In the genomic region with DNA sequence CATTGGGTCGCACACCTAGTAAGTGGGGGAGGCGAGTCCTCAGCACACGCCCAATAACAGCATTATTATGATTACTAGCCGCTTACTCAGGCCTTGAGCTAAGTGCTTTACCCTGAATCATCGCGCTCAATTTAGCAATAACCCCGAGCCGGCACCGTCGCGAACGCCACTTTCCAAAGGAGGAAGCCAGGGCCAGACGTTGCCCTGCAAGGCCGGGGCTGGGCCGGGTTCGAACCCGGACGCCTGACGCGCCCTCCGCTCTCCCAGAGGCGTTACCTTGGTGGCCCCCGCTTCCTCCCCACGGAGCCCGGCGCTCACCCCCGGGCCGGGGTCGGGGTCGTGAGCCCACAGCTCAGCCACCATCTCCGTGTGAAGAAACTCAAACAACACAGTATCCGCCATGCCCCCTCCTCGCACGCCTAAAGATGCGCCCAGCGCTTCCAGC, we compare ENCODE assay signal across 1 cellular context.
TF ChIP-seq lines count a peak whose summit lies in the region.

A gene with protein sequence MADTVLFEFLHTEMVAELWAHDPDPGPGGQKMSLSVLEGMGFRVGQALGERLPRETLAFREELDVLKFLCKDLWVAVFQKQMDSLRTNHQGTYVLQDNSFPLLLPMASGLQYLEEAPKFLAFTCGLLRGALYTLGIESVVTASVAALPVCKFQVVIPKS (minus strand): TSS at position 421 of the 445 bp plus-strand sequence. CDS start 19 bp downstream, at position 402.

TF ChIP-seq in HepG2, 621 proteins besides CTCF, POLR2A, EP300 and RAD21 (continued from another document and continues in another):
- TF ChIP-seq, protein P1, sequence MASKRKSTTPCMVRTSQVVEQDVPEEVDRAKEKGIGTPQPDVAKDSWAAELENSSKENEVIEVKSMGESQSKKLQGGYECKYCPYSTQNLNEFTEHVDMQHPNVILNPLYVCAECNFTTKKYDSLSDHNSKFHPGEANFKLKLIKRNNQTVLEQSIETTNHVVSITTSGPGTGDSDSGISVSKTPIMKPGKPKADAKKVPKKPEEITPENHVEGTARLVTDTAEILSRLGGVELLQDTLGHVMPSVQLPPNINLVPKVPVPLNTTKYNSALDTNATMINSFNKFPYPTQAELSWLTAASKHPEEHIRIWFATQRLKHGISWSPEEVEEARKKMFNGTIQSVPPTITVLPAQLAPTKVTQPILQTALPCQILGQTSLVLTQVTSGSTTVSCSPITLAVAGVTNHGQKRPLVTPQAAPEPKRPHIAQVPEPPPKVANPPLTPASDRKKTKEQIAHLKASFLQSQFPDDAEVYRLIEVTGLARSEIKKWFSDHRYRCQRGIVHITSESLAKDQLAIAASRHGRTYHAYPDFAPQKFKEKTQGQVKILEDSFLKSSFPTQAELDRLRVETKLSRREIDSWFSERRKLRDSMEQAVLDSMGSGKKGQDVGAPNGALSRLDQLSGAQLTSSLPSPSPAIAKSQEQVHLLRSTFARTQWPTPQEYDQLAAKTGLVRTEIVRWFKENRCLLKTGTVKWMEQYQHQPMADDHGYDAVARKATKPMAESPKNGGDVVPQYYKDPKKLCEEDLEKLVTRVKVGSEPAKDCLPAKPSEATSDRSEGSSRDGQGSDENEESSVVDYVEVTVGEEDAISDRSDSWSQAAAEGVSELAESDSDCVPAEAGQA (IDR thresholded peaks at IDR 0.05; ENCODE audit: low read depth), result no peak
- TF ChIP-seq, protein P1 (CRISPR knock-in tag; IDR thresholded peaks at IDR 0.05; ENCODE audit: borderline replicate concordance), result no peak
- no peak for TF ChIP-seq ATM (IDR thresholded peaks at IDR 0.05; ENCODE audit: borderline replicate concordance)
- TF ChIP-seq MYC (CRISPR knock-in tag; IDR thresholded peaks at IDR 0.05; ENCODE audit: borderline replicate concordance), result no peak
- TF ChIP-seq SMAD9 (CRISPR knock-in tag; IDR thresholded peaks at IDR 0.05), result no peak
- TF ChIP-seq ETV5 (CRISPR knock-in tag; IDR thresholded peaks at IDR 0.05; ENCODE audit: borderline replicate concordance), result no peak
- no peak for TF ChIP-seq MATR3 (CRISPR knock-in tag; IDR thresholded peaks at IDR 0.05)
- TF ChIP-seq, protein P2, sequence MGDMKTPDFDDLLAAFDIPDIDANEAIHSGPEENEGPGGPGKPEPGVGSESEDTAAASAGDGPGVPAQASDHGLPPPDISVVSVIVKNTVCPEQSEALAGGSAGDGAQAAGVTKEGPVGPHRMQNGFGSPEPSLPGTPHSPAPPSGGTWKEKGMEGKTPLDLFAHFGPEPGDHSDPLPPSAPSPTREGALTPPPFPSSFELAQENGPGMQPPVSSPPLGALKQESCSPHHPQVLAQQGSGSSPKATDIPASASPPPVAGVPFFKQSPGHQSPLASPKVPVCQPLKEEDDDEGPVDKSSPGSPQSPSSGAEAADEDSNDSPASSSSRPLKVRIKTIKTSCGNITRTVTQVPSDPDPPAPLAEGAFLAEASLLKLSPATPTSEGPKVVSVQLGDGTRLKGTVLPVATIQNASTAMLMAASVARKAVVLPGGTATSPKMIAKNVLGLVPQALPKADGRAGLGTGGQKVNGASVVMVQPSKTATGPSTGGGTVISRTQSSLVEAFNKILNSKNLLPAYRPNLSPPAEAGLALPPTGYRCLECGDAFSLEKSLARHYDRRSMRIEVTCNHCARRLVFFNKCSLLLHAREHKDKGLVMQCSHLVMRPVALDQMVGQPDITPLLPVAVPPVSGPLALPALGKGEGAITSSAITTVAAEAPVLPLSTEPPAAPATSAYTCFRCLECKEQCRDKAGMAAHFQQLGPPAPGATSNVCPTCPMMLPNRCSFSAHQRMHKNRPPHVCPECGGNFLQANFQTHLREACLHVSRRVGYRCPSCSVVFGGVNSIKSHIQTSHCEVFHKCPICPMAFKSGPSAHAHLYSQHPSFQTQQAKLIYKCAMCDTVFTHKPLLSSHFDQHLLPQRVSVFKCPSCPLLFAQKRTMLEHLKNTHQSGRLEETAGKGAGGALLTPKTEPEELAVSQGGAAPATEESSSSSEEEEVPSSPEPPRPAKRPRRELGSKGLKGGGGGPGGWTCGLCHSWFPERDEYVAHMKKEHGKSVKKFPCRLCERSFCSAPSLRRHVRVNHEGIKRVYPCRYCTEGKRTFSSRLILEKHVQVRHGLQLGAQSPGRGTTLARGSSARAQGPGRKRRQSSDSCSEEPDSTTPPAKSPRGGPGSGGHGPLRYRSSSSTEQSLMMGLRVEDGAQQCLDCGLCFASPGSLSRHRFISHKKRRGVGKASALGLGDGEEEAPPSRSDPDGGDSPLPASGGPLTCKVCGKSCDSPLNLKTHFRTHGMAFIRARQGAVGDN (CRISPR knock-in tag; IDR thresholded peaks at IDR 0.05), result peak; percentile 61
- no peak for TF ChIP-seq RBM22 (optimal IDR thresholded peaks at IDR 0.05; ENCODE audit: low read length)
- no peak for TF ChIP-seq ZNF160 (CRISPR knock-in tag; IDR thresholded peaks at IDR 0.05)
- no peak for TF ChIP-seq FOXK2 (IDR thresholded peaks at IDR 0.05)
- TF ChIP-seq, protein P3, sequence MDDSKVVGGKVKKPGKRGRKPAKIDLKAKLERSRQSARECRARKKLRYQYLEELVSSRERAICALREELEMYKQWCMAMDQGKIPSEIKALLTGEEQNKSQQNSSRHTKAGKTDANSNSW (CRISPR knock-in tag; IDR thresholded peaks at IDR 0.05; ENCODE audit: borderline replicate concordance), result no peak
- TF ChIP-seq, protein P4, sequence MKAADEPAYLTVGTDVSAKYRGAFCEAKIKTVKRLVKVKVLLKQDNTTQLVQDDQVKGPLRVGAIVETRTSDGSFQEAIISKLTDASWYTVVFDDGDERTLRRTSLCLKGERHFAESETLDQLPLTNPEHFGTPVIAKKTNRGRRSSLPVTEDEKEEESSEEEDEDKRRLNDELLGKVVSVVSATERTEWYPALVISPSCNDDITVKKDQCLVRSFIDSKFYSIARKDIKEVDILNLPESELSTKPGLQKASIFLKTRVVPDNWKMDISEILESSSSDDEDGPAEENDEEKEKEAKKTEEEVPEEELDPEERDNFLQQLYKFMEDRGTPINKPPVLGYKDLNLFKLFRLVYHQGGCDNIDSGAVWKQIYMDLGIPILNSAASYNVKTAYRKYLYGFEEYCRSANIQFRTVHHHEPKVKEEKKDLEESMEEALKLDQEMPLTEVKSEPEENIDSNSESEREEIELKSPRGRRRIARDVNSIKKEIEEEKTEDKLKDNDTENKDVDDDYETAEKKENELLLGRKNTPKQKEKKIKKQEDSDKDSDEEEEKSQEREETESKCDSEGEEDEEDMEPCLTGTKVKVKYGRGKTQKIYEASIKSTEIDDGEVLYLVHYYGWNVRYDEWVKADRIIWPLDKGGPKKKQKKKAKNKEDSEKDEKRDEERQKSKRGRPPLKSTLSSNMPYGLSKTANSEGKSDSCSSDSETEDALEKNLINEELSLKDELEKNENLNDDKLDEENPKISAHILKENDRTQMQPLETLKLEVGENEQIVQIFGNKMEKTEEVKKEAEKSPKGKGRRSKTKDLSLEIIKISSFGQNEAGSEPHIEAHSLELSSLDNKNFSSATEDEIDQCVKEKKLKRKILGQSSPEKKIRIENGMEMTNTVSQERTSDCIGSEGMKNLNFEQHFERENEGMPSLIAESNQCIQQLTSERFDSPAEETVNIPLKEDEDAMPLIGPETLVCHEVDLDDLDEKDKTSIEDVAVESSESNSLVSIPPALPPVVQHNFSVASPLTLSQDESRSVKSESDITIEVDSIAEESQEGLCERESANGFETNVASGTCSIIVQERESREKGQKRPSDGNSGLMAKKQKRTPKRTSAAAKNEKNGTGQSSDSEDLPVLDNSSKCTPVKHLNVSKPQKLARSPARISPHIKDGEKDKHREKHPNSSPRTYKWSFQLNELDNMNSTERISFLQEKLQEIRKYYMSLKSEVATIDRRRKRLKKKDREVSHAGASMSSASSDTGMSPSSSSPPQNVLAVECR (CRISPR knock-in tag; IDR thresholded peaks at IDR 0.05; ENCODE audit: borderline replicate concordance), result no peak
- TF ChIP-seq HNRNPK (IDR thresholded peaks at IDR 0.05; ENCODE audit: low read depth, low read length, poor library complexity, severe bottlenecking), result no peak
- TF ChIP-seq, protein P5, sequence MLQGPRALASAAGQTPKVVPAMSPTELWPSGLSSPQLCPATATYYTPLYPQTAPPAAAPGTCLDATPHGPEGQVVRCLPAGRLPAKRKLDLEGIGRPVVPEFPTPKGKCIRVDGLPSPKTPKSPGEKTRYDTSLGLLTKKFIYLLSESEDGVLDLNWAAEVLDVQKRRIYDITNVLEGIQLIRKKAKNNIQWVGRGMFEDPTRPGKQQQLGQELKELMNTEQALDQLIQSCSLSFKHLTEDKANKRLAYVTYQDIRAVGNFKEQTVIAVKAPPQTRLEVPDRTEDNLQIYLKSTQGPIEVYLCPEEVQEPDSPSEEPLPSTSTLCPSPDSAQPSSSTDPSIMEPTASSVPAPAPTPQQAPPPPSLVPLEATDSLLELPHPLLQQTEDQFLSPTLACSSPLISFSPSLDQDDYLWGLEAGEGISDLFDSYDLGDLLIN (CRISPR knock-in tag; IDR thresholded peaks at IDR 0.05; ENCODE audit: borderline replicate concordance), result no peak
- TF ChIP-seq ZNF780A (CRISPR knock-in tag; IDR thresholded peaks at IDR 0.05), result no peak
- TF ChIP-seq HOXA9 (CRISPR knock-in tag; IDR thresholded peaks at IDR 0.05; ENCODE audit: borderline replicate concordance), result no peak
- TF ChIP-seq, protein P6, sequence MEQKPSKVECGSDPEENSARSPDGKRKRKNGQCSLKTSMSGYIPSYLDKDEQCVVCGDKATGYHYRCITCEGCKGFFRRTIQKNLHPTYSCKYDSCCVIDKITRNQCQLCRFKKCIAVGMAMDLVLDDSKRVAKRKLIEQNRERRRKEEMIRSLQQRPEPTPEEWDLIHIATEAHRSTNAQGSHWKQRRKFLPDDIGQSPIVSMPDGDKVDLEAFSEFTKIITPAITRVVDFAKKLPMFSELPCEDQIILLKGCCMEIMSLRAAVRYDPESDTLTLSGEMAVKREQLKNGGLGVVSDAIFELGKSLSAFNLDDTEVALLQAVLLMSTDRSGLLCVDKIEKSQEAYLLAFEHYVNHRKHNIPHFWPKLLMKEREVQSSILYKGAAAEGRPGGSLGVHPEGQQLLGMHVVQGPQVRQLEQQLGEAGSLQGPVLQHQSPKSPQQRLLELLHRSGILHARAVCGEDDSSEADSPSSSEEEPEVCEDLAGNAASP (CRISPR knock-in tag; IDR thresholded peaks at IDR 0.05; ENCODE audit: borderline replicate concordance), result no peak
- TF ChIP-seq NR2F1 (CRISPR knock-in tag; IDR thresholded peaks at IDR 0.05), result no peak
- TF ChIP-seq, protein P7, sequence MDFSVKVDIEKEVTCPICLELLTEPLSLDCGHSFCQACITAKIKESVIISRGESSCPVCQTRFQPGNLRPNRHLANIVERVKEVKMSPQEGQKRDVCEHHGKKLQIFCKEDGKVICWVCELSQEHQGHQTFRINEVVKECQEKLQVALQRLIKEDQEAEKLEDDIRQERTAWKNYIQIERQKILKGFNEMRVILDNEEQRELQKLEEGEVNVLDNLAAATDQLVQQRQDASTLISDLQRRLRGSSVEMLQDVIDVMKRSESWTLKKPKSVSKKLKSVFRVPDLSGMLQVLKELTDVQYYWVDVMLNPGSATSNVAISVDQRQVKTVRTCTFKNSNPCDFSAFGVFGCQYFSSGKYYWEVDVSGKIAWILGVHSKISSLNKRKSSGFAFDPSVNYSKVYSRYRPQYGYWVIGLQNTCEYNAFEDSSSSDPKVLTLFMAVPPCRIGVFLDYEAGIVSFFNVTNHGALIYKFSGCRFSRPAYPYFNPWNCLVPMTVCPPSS (IDR thresholded peaks at IDR 0.05), result no peak
- TF ChIP-seq PHF8 (CRISPR knock-in tag; IDR thresholded peaks at IDR 0.05), result peak; percentile 82
- TF ChIP-seq, protein P8, sequence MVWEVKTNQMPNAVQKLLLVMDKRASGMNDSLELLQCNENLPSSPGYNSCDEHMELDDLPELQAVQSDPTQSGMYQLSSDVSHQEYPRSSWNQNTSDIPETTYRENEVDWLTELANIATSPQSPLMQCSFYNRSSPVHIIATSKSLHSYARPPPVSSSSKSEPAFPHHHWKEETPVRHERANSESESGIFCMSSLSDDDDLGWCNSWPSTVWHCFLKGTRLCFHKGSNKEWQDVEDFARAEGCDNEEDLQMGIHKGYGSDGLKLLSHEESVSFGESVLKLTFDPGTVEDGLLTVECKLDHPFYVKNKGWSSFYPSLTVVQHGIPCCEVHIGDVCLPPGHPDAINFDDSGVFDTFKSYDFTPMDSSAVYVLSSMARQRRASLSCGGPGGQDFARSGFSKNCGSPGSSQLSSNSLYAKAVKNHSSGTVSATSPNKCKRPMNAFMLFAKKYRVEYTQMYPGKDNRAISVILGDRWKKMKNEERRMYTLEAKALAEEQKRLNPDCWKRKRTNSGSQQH (CRISPR knock-in tag; IDR thresholded peaks at IDR 0.05; ENCODE audit: low read depth), result no peak
- TF ChIP-seq ZNF292 (CRISPR knock-in tag; IDR thresholded peaks at IDR 0.05; ENCODE audit: borderline replicate concordance, low read depth), result no peak
- no peak for TF ChIP-seq SMARCC2 (IDR thresholded peaks at IDR 0.05)
- no peak for TF ChIP-seq HMG20B (CRISPR knock-in tag; conservative IDR thresholded peaks at IDR 0.05)
- TF ChIP-seq SUZ12 (IDR thresholded peaks at IDR 0.05; ENCODE audit: low read depth, low read length), result no peak
- TF ChIP-seq RNF2 (conservative IDR thresholded peaks at IDR 0.05; ENCODE audit: low read depth), result no peak
- TF ChIP-seq TBX2 (CRISPR knock-in tag; IDR thresholded peaks at IDR 0.05; ENCODE audit: borderline replicate concordance), result no peak
- TF ChIP-seq, protein P9, sequence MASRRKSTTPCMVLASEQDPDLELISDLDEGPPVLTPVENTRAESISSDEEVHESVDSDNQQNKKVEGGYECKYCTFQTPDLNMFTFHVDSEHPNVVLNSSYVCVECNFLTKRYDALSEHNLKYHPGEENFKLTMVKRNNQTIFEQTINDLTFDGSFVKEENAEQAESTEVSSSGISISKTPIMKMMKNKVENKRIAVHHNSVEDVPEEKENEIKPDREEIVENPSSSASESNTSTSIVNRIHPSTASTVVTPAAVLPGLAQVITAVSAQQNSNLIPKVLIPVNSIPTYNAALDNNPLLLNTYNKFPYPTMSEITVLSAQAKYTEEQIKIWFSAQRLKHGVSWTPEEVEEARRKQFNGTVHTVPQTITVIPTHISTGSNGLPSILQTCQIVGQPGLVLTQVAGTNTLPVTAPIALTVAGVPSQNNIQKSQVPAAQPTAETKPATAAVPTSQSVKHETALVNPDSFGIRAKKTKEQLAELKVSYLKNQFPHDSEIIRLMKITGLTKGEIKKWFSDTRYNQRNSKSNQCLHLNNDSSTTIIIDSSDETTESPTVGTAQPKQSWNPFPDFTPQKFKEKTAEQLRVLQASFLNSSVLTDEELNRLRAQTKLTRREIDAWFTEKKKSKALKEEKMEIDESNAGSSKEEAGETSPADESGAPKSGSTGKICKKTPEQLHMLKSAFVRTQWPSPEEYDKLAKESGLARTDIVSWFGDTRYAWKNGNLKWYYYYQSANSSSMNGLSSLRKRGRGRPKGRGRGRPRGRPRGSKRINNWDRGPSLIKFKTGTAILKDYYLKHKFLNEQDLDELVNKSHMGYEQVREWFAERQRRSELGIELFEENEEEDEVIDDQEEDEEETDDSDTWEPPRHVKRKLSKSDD (CRISPR knock-in tag; IDR thresholded peaks at IDR 0.05; ENCODE audit: low read depth), result peak; percentile 27; the same call in 1 of the 2 replicates
- no peak for TF ChIP-seq CC2D1A (CRISPR knock-in tag; IDR thresholded peaks at IDR 0.05)
